ENCODE assay signal across 12 cellular contexts in genomic region chr3:183541235-183541655, GRCh38. TPM values are rescaled to one million over a fixed set of nuclear protein-coding genes. Genes with fewer than 3 reads are reported as not detected.
DNase-seq lines count a peak whose midpoint lies in the region; ATAC-seq and TF ChIP-seq lines count a peak whose summit lies in the region.
"Had no signal": no experiment of that assay in that cellular context is flagged by ENCODE, and none has a peak within 500 bp of the region (broad histone marks: within the 10 kb centered on the region; RNA-seq: fewer than 3 reads in every experiment).

No MANE protein-coding gene starts in this region.

- no peak for DNase-seq in activated CD8-positive, alpha-beta memory T cell treated with anti-CD3 and anti-CD28 coated beads, Interleukin-2, amount 10 ng/mL, durations not matched to agents 7 days and 5 days
- DNase-seq in activated CD8-positive, alpha-beta memory T cell treated with anti-CD3 and anti-CD28 coated beads, Interleukin-2, amount 50 U/mL, for 4 hours: no peak
- no peak for DNase-seq in stimulated activated naive CD8-positive, alpha-beta T cell treated with anti-CD3 and anti-CD28 coated beads, Interleukin-15, amount 100 ng/mL, for 72 hours
- DNase-seq in HUDEP-2 (lab: John Stamatoyannopoulos, UW; ENCODE audit: unreplicated experiment in 76 of 76) (no peak), RWPE1 (ENCODE audit: low spot score) (no peak), SW 1271 (lab: John Stamatoyannopoulos, UW) (no peak)
- DNase-seq: glutamatergic neuron, NCI-H2227 treated with DMSO at 0.1 percent for 48 hours, uterus had no signal

- peak; percentile 18 for ATAC-seq in activated CD8-positive, alpha-beta memory T cell treated with anti-CD3 and anti-CD28 coated beads, Interleukin-2, amount 10 ng/mL, durations not matched to agents 7 days and 5 days
- ATAC-seq in HG03342 (IDR thresholded peaks at IDR 0.05; ENCODE audit: unreplicated experiment): peak; percentile 7
- ATAC-seq in stimulated activated naive CD8-positive, alpha-beta T cell treated with anti-CD3 and anti-CD28 coated beads, Interleukin-15, amount 100 ng/mL, for 72 hours: peak; percentile 43

- CTCF ChIA-PET in activated CD8-positive, alpha-beta memory T cell treated with anti-CD3 and anti-CD28 coated beads, Interleukin-2, amount 10 ng/mL, durations not matched to agents 7 days and 5 days (lab: Charles Lee): interaction anchor here (0.8 to 2.2 kb wide), 10 partner anchors 12 to 226 kb away, joined by 3 to 6 read pairs (median 4); partner anchors contain the start of gene KLHL24
- CTCF ChIA-PET in RWPE1 (lab: Yijun Ruan, JAX): interaction anchor here (0.7 kb wide), 1 partner anchor 1121 kb away, joined by 3 read pairs; no protein-coding TSS in a partner anchor

- POLR2A ChIA-PET in RWPE1 (lab: Yijun Ruan, JAX; ENCODE audit: low non-redundant PET): no interaction called here

- H3K27ac Mint-ChIP-seq in activated CD8-positive, alpha-beta memory T cell treated with anti-CD3 and anti-CD28 coated beads, Interleukin-2, amount 10 ng/mL, durations not matched to agents 7 days and 5 days: peak overlapping the region; percentile 80
- peak overlapping the region; percentile 66 for H3K27ac Mint-ChIP-seq in activated naive CD8-positive, alpha-beta T cell
- peak overlapping the region; percentile 35 to 93 for H3K27ac Mint-ChIP-seq in stimulated activated naive CD8-positive, alpha-beta T cell treated with anti-CD3 and anti-CD28 coated beads, Interleukin-15, amount 100 ng/mL, for 72 hours

- no peaks in the 10 kb centered on the region for H3K9me3 Mint-ChIP-seq in activated CD8-positive, alpha-beta memory T cell treated with anti-CD3 and anti-CD28 coated beads, Interleukin-2, amount 10 ng/mL, durations not matched to agents 7 days and 5 days (ENCODE audit: low read depth)
- H3K9me3 Mint-ChIP-seq in activated naive CD8-positive, alpha-beta T cell (ENCODE audit: low read depth): no peaks in the 10 kb centered on the region
- H3K9me3 Mint-ChIP-seq in stimulated activated naive CD8-positive, alpha-beta T cell treated with anti-CD3 and anti-CD28 coated beads, Interleukin-15, amount 100 ng/mL, for 72 hours: no peaks in the 10 kb centered on the region
- H3K9me3 Mint-ChIP-seq: neural progenitor cell had no signal

- peak overlapping the region; percentile 43 for H3K4me3 Mint-ChIP-seq in activated CD8-positive, alpha-beta memory T cell treated with anti-CD3 and anti-CD28 coated beads, Interleukin-2, amount 10 ng/mL, durations not matched to agents 7 days and 5 days
- H3K4me3 Mint-ChIP-seq in activated naive CD8-positive, alpha-beta T cell: peak overlapping the region; percentile 28
- peak overlapping the region; percentile 36 to 73 for H3K4me3 Mint-ChIP-seq in stimulated activated naive CD8-positive, alpha-beta T cell treated with anti-CD3 and anti-CD28 coated beads, Interleukin-15, amount 100 ng/mL, for 72 hours
- H3K4me3 Mint-ChIP-seq: neural progenitor cell had no signal

- H3K27me3 Mint-ChIP-seq in activated CD8-positive, alpha-beta memory T cell treated with anti-CD3 and anti-CD28 coated beads, Interleukin-2, amount 10 ng/mL, durations not matched to agents 7 days and 5 days: no peaks in the 10 kb centered on the region
- H3K27me3 Mint-ChIP-seq in activated naive CD8-positive, alpha-beta T cell: no peaks in the 10 kb centered on the region
- H3K27me3 Mint-ChIP-seq in stimulated activated naive CD8-positive, alpha-beta T cell treated with anti-CD3 and anti-CD28 coated beads, Interleukin-15, amount 100 ng/mL, for 72 hours: no peaks in the 10 kb centered on the region

- H3K36me3 Mint-ChIP-seq in activated CD8-positive, alpha-beta memory T cell treated with anti-CD3 and anti-CD28 coated beads, Interleukin-2, amount 10 ng/mL, durations not matched to agents 7 days and 5 days: peaks cover 11% of the 10 kb centered on the region
- H3K36me3 Mint-ChIP-seq in activated naive CD8-positive, alpha-beta T cell: peaks cover 9% of the 10 kb centered on the region
- H3K36me3 Mint-ChIP-seq: neural progenitor cell had no signal

- no peak for TF ChIP-seq CTCF in RWPE1 (conservative IDR thresholded peaks at IDR 0.05; ENCODE audit: low read depth)

- no peak overlapping the region for H3K27ac ChIP-seq in RWPE1
- H3K27ac ChIP-seq: neural progenitor cell, uterus had no signal

- peaks cover 58% of the 10 kb centered on the region for H3K4me1 Mint-ChIP-seq in activated CD8-positive, alpha-beta memory T cell treated with anti-CD3 and anti-CD28 coated beads, Interleukin-2, amount 10 ng/mL, durations not matched to agents 7 days and 5 days
- H3K4me1 Mint-ChIP-seq in activated naive CD8-positive, alpha-beta T cell (ENCODE audit: low read depth): peaks cover 85% of the 10 kb centered on the region
- peaks cover 84% of the 10 kb centered on the region for H3K4me1 Mint-ChIP-seq in stimulated activated naive CD8-positive, alpha-beta T cell treated with anti-CD3 and anti-CD28 coated beads, Interleukin-15, amount 100 ng/mL, for 72 hours

RNA-seq across cellular contexts. Expression of gene KLHL6, which starts 14.3 kb away (rescaled TPM):
- 10 to 100 TPM; 30.9 to 31.5 TPM for total RNA-seq in activated CD8-positive, alpha-beta memory T cell treated with anti-CD3 and anti-CD28 coated beads, Interleukin-2, amount 10 ng/mL, durations not matched to agents 7 days and 5 days
